8 cellular contexts compared by ENCODE assay signal in genomic region chr18:76983184-76983583, GRCh38.
A peak's percentile ranks its signal among the peaks of the same experiment; 100 is the strongest.
DNase-seq lines count a peak whose midpoint lies in the region; ATAC-seq and TF ChIP-seq lines count a peak whose summit lies in the region.

No MANE protein-coding gene starts in this region.

- no peak overlapping the region for H2BK15ac ChIP-seq in IMR-90 (ENCODE audit: low read depth, low read length)

- POLR2A ChIA-PET in IMR-90 (lab: Charles Lee; ENCODE audit: unreplicated experiment) = no interaction called here

- no peaks in the 10 kb centered on the region for H3K9me3 Mint-ChIP-seq in natural killer cell treated with Interleukin-12 subunit alpha and Interleukin-12 subunit beta and Interleukin-15 and Interleukin-18, amount 100 ng/mL, for 72 hours

- no peak overlapping the region for H4K5ac ChIP-seq in IMR-90 (ENCODE audit: low read depth, low read length)

- intact Hi-C loops in IMR-90 (cut with micrococcal nuclease) (loop anchor here (1.0 to 2.0 kb wide), 2 partner anchors 60 to 181 kb away; no protein-coding TSS in a partner anchor), esophagus muscularis mucosa (cut with DNase I) (no loop called here)

- CTCF ChIA-PET in IMR-90 (lab: Yijun Ruan, JAX) = interaction anchor here (0.5 to 1.2 kb wide), 5 partner anchors 12 to 213 kb away, joined by 3 to 5 read pairs (median 3); no protein-coding TSS in a partner anchor

- no peaks in the 10 kb centered on the region for H3K9me1 ChIP-seq in IMR-90 (ENCODE audit: insufficient read depth, low read length)

- H2BK120ac ChIP-seq in IMR-90 (ENCODE audit: low read depth, low read length) = no peak overlapping the region

- no TSS peak for BruUV-seq in IMR-90 (replicated peaks; lab: Mats Ljungman, UMichigan)

- no peak overlapping the region for H3K4ac ChIP-seq in IMR-90 (ENCODE audit: low read depth, low read length)

- H3K4me3 Mint-ChIP-seq in natural killer cell treated with Interleukin-12 subunit alpha and Interleukin-12 subunit beta and Interleukin-15 and Interleukin-18, amount 100 ng/mL, for 72 hours = no peak overlapping the region

- no peaks in the 10 kb centered on the region for H3K79me1 ChIP-seq in IMR-90 (ENCODE audit: low read depth in 1 of 2, low read length in 2 of 2)

- no peak overlapping the region for H3K4me3 ChIP-seq in IMR-90 (ENCODE audit: insufficient read depth, low read depth, low read length)
- H3K4me3 ChIP-seq in OCI-LY3 (ENCODE audit: low read length) = peak overlapping the region; percentile 63
- H3K4me3 ChIP-seq in esophagus muscularis mucosa = no peak overlapping the region

- H3K9me3 ChIP-seq in IMR-90 (ENCODE audit: control insufficient read depth, insufficient read depth, low read length) (no peaks in the 10 kb centered on the region), OCI-LY3 (ENCODE audit: insufficient read depth, low read length) (no peaks in the 10 kb centered on the region), esophagus muscularis mucosa (no peaks in the 10 kb centered on the region)

- peak; percentile 77 for ATAC-seq in GM21576 (IDR thresholded peaks at IDR 0.05; ENCODE audit: unreplicated experiment)
- ATAC-seq in IMR-90 (ENCODE audit: low read depth) = peak; percentile 100
- peak; percentile 86 to 87 for ATAC-seq in natural killer cell treated with Interleukin-12 subunit alpha and Interleukin-12 subunit beta and Interleukin-15 and Interleukin-18, amount 100 ng/mL, for 72 hours

- no peaks in the 10 kb centered on the region; the same call in 1 of the 2 replicates for H3K36me3 ChIP-seq in IMR-90 (ENCODE audit: control insufficient read depth, insufficient read depth, low read length)
- H3K36me3 ChIP-seq in OCI-LY3 (replicated peaks; ENCODE audit: low read depth, low read length) = peaks cover 5% of the 10 kb centered on the region
- H3K36me3 ChIP-seq in esophagus muscularis mucosa = peaks cover 0 to 11% (median 0%) of the 10 kb centered on the region in 4 donors

- no peaks in the 10 kb centered on the region; the same call in 1 of the 2 replicates for H3K4me1 ChIP-seq in IMR-90 (ENCODE audit: control insufficient read depth, insufficient read depth, low read length)
- H3K4me1 ChIP-seq in OCI-LY3 (ENCODE audit: low read length) = peaks cover 34% of the 10 kb centered on the region
- peaks cover 0 to 10% (median 8%) of the 10 kb centered on the region in 4 donors for H3K4me1 ChIP-seq in esophagus muscularis mucosa

- no peak overlapping the region for H3K18ac ChIP-seq in IMR-90 (ENCODE audit: low read depth, low read length)

- H3K79me2 ChIP-seq in OCI-LY3 (ENCODE audit: low read length) = no peaks in the 10 kb centered on the region

- no peak overlapping the region for H3K56ac ChIP-seq in IMR-90 (ENCODE audit: extremely low read depth, insufficient read depth, low read length)

- H2AK5ac ChIP-seq in IMR-90 (ENCODE audit: low read depth, low read length) = no peak overlapping the region

- H3K36me3 Mint-ChIP-seq in natural killer cell treated with Interleukin-12 subunit alpha and Interleukin-12 subunit beta and Interleukin-15 and Interleukin-18, amount 100 ng/mL, for 72 hours = peaks cover 6% of the 10 kb centered on the region

- H2AK9ac ChIP-seq in IMR-90 (replicated peaks; ENCODE audit: low read depth, low read length, poor library complexity) = peak overlapping the region; percentile 55

- dilution Hi-C loops in IMR-90 (cut with HindIII; ENCODE audit: low sequenced_read_pairs, unreplicated experiment) = no loop called here

- no peak overlapping the region for H2BK20ac ChIP-seq in IMR-90 (ENCODE audit: low read depth, low read length)

- no peak overlapping the region for H3K23ac ChIP-seq in IMR-90 (ENCODE audit: low read depth, low read length)

- H2AFZ ChIP-seq in IMR-90 (replicated peaks; ENCODE audit: low read length, poor library complexity) = peak overlapping the region; percentile 82
- H2AFZ ChIP-seq in OCI-LY3 (ENCODE audit: low read depth, low read length) = no peak overlapping the region

- DNase-seq in DMS53 (lab: John Stamatoyannopoulos, UW) (peak; percentile 94), IMR-90 (peak; percentile 67), activated T-cell treated with anti-CD3 and anti-CD28 coated beads for 4 hours (peak; percentile 77), esophagus muscularis mucosa (ENCODE audit: extremely low spot score) (peak; percentile 94)
- DNase-seq in natural killer cell treated with Interleukin-12 subunit alpha and Interleukin-12 subunit beta and Interleukin-15 and Interleukin-18, amount 100 ng/mL, for 72 hours (ENCODE audit: low spot score) = peak; percentile 85
- peak; percentile 73 for DNase-seq in stimulated activated naive CD4-positive, alpha-beta T cell treated with Interleukin-2 at 50 U/mL for 16 hours (lab: John Stamatoyannopoulos, UW)

- no peak overlapping the region for H3K27ac Mint-ChIP-seq in natural killer cell treated with Interleukin-12 subunit alpha and Interleukin-12 subunit beta and Interleukin-15 and Interleukin-18, amount 100 ng/mL, for 72 hours

- H3K4me2 ChIP-seq in IMR-90 (ENCODE audit: low read depth, low read length) (peak overlapping the region; percentile 57; the same call in 1 of the 2 replicates), OCI-LY3 (ENCODE audit: low read length) (peak overlapping the region; percentile 82)

- H3K27me3 ChIP-seq in IMR-90 (ENCODE audit: control insufficient read depth, insufficient read depth, low read length) (peaks cover 4% of the 10 kb centered on the region), OCI-LY3 (ENCODE audit: low read depth, low read length) (peaks cover 34% of the 10 kb centered on the region), esophagus muscularis mucosa (no peaks in the 10 kb centered on the region)

- no peak for TF ChIP-seq EP300 in esophagus muscularis mucosa (IDR thresholded peaks at IDR 0.05)

- no peak overlapping the region for H3K14ac ChIP-seq in IMR-90 (replicated peaks; ENCODE audit: low read depth, low read length)

- peaks cover 4 to 5% of the 10 kb centered on the region in 2 donors for H3K4me1 Mint-ChIP-seq in natural killer cell treated with Interleukin-12 subunit alpha and Interleukin-12 subunit beta and Interleukin-15 and Interleukin-18, amount 100 ng/mL, for 72 hours (ENCODE audit: low read depth in 2 of 2)

- H4K91ac ChIP-seq in IMR-90 (ENCODE audit: insufficient read depth, low read depth, low read length) = no peak overlapping the region

- WGBS in IMR-90 (ENCODE audit: extremely low coverage in 2 of 2, insufficient read length in 1 of 2), 2 experiments = 6% methylated on average over 3 of the region's 15 CpGs; no CpG with 5 or more reads in 1 of the 2 experiments
- 17% methylated on average over 15 of the region's 15 CpGs for WGBS in esophagus muscularis mucosa

- no peak overlapping the region for H2BK5ac ChIP-seq in IMR-90 (ENCODE audit: low read depth, low read length, poor library complexity, severe bottlenecking)

- in situ Hi-C loops in IMR-90 (cut with MboI; ENCODE audit: low sequenced_read_pairs) = loop anchor here (10.0 kb wide), 1 partner anchor 178 kb away; no protein-coding TSS in a partner anchor

- H3K9ac ChIP-seq in IMR-90 (ENCODE audit: low read depth, low read length) = no peak overlapping the region
- H3K9ac ChIP-seq in OCI-LY3 (ENCODE audit: low read length) = no peak overlapping the region

- TF ChIP-seq RAD21 in IMR-90 (IDR thresholded peaks at IDR 0.05; ENCODE audit: low read length) = peak; percentile 71

- TF ChIP-seq CTCF in IMR-90 (conservative IDR thresholded peaks at IDR 0.05; ENCODE audit: low read depth, low read length) (peak; percentile 92), OCI-LY3 (IDR thresholded peaks at IDR 0.05; ENCODE audit: low read depth, low read length) (peak; percentile 99), esophagus muscularis mucosa (IDR thresholded peaks at IDR 0.05) (peak; percentile 74 to 97 (median 82))

- H4K20me1 ChIP-seq in IMR-90 (ENCODE audit: insufficient read depth, low read length) (no peaks in the 10 kb centered on the region), OCI-LY3 (ENCODE audit: insufficient read depth, low read length) (0 out of 2 replicates have a peak, but pooled peaks cover 3% of the 10 kb centered on the region)

- H3K27ac ChIP-seq in IMR-90 (ENCODE audit: insufficient read depth, low read length) = no peak overlapping the region
- H3K27ac ChIP-seq in OCI-LY3 (ENCODE audit: low read length) = no peak overlapping the region
- H3K27ac ChIP-seq in esophagus muscularis mucosa (replicated peaks in 1 of 4) = no peak overlapping the region

- H4K8ac ChIP-seq in IMR-90 (ENCODE audit: low read depth in 2 of 2, low read length in 2 of 2) = no peak overlapping the region

- TF ChIP-seq POLR2A in IMR-90 (IDR thresholded peaks at IDR 0.05; ENCODE audit: low read depth, low read length) (no peak), esophagus muscularis mucosa (IDR thresholded peaks at IDR 0.05; ENCODE audit: low read depth) (no peak)

- no peaks in the 10 kb centered on the region for H3K27me3 Mint-ChIP-seq in natural killer cell treated with Interleukin-12 subunit alpha and Interleukin-12 subunit beta and Interleukin-15 and Interleukin-18, amount 100 ng/mL, for 72 hours

TF ChIP-seq in IMR-90, 13 proteins besides CTCF, POLR2A, EP300 and RAD21:
- TF ChIP-seq MXI1 (IDR thresholded peaks at IDR 0.05; ENCODE audit: borderline replicate concordance, low read depth, low read length) (no peak), SMC3 (IDR thresholded peaks at IDR 0.05; ENCODE audit: low read depth, low read length) (peak; percentile 83), MAZ (IDR thresholded peaks at IDR 0.05; ENCODE audit: borderline replicate concordance, low read depth, low read length) (peak; percentile 30; the same call in 1 of the 2 replicates), ELK1 (IDR thresholded peaks at IDR 0.05; ENCODE audit: borderline replicate concordance, low read depth, low read length) (no peak)
